In genomic region chr2:129870646-129871335, GRCh38 we compare ENCODE assay signal across 20 cellular contexts.
"Had no signal": no experiment of that assay in that cellular context is flagged by ENCODE, and none has a peak within 500 bp of the region (broad histone marks: within the 10 kb centered on the region; RNA-seq: fewer than 3 reads in every experiment).

No MANE protein-coding gene starts in this region.

- DNase-seq: activated CD4-positive, alpha-beta memory T cell treated with anti-CD3 and anti-CD28 coated beads, Interleukin-2, amount 10 ng/mL, durations not matched to agents 7 days and 5 days; activated CD4-positive, alpha-beta T cell treated with anti-CD3 and anti-CD28 coated beads for 36 hours; activated gamma-delta T cell; activated T-cell treated with anti-CD3 and anti-CD28 coated beads, Interleukin-2, amount 50 U/mL, for 24 hours; esophagus squamous epithelium; foreskin fibroblast; glutamatergic neuron; hypothalamus; ovary; sigmoid colon; stimulated activated CD4-positive, alpha-beta T cell treated with anti-CD3 and anti-CD28 coated beads, Interleukin-12 subunit alpha, Interleukin-12 subunit beta, amount 100 ng/mL, for 4 hours; stimulated activated CD4-positive, alpha-beta T cell treated with anti-CD3 and anti-CD28 coated beads, Interleukin-2, amount 100 ng/mL, for 24 hours; T-helper 17 cell; uterus; WERI-Rb-1 had no signal

- H3K27me3 Mint-ChIP-seq: activated CD4-positive, alpha-beta memory T cell treated with anti-CD3 and anti-CD28 coated beads, Interleukin-2, amount 10 ng/mL, durations not matched to agents 7 days and 5 days; activated CD4-positive, alpha-beta T cell treated with anti-CD3 and anti-CD28 coated beads for 36 hours; activated T-cell treated with anti-CD3 and anti-CD28 coated beads, Interleukin-2, amount 50 U/mL, for 24 hours had no signal

- H3K4me3 ChIP-seq: coronary artery, esophagus squamous epithelium, ovary, sigmoid colon, uterus had no signal

- H3K4me3 Mint-ChIP-seq: activated CD4-positive, alpha-beta memory T cell treated with anti-CD3 and anti-CD28 coated beads, Interleukin-2, amount 10 ng/mL, durations not matched to agents 7 days and 5 days; activated CD4-positive, alpha-beta T cell treated with anti-CD3 and anti-CD28 coated beads for 36 hours; activated T-cell treated with anti-CD3 and anti-CD28 coated beads, Interleukin-2, amount 50 U/mL, for 24 hours; brain; central memory CD8-positive, alpha-beta T cell; stimulated activated memory B cell treated with anti-CD40 and anti-IgM and Interleukin-4, amounts not matched to agents 10 μg/mL and 1 μg/mL and 100 μg/mL, for 72 hours; T-helper 17 cell had no signal

- H3K27ac Mint-ChIP-seq: activated CD4-positive, alpha-beta memory T cell treated with anti-CD3 and anti-CD28 coated beads, Interleukin-2, amount 10 ng/mL, durations not matched to agents 7 days and 5 days; activated CD4-positive, alpha-beta T cell treated with anti-CD3 and anti-CD28 coated beads for 36 hours; activated T-cell treated with anti-CD3 and anti-CD28 coated beads, Interleukin-2, amount 50 U/mL, for 24 hours; stimulated activated memory B cell treated with anti-CD40 and anti-IgM and Interleukin-4, amounts not matched to agents 10 μg/mL and 1 μg/mL and 100 μg/mL, for 72 hours; T-helper 17 cell had no signal

- ATAC-seq: activated CD4-positive, alpha-beta T cell treated with anti-CD3 and anti-CD28 coated beads for 36 hours; activated naive CD4-positive, alpha-beta T cell treated with anti-CD3 and anti-CD28 coated beads, Interleukin-2, amount 50 U/mL, for 72 hours; stimulated activated memory B cell treated with anti-CD40 and anti-IgM and Interleukin-4, amounts not matched to agents 10 μg/mL and 1 μg/mL and 100 μg/mL, for 72 hours; T-helper 17 cell had no signal

- H3K36me3 Mint-ChIP-seq: activated naive CD4-positive, alpha-beta T cell treated with anti-CD3 and anti-CD28 coated beads, Interleukin-2, amount 50 U/mL, for 72 hours; brain; stimulated activated memory B cell treated with anti-CD40 and anti-IgM and Interleukin-4, amounts not matched to agents 10 μg/mL and 1 μg/mL and 100 μg/mL, for 72 hours had no signal

- H3K4me1 Mint-ChIP-seq: activated CD4-positive, alpha-beta memory T cell treated with anti-CD3 and anti-CD28 coated beads, Interleukin-2, amount 10 ng/mL, durations not matched to agents 7 days and 5 days; activated CD4-positive, alpha-beta T cell treated with anti-CD3 and anti-CD28 coated beads for 36 hours; central memory CD8-positive, alpha-beta T cell; stimulated activated memory B cell treated with anti-CD40 and anti-IgM and Interleukin-4, amounts not matched to agents 10 μg/mL and 1 μg/mL and 100 μg/mL, for 72 hours; T-helper 17 cell had no signal

- H3K27me3 ChIP-seq: esophagus squamous epithelium, ovary, sigmoid colon, uterus had no signal

- H3K27ac ChIP-seq: coronary artery, esophagus squamous epithelium, ovary, sigmoid colon, uterus, WERI-Rb-1 had no signal

- H3K9me3 Mint-ChIP-seq: activated CD4-positive, alpha-beta memory T cell treated with anti-CD3 and anti-CD28 coated beads, Interleukin-2, amount 10 ng/mL, durations not matched to agents 7 days and 5 days; activated naive CD4-positive, alpha-beta T cell treated with anti-CD3 and anti-CD28 coated beads, Interleukin-2, amount 50 U/mL, for 72 hours; activated T-cell treated with anti-CD3 and anti-CD28 coated beads, Interleukin-2, amount 50 U/mL, for 24 hours; brain; central memory CD8-positive, alpha-beta T cell; stimulated activated memory B cell treated with anti-CD40 and anti-IgM and Interleukin-4, amounts not matched to agents 10 μg/mL and 1 μg/mL and 100 μg/mL, for 72 hours had no signal

- H3K36me3 ChIP-seq: esophagus squamous epithelium, ovary, sigmoid colon, uterus, WERI-Rb-1 had no signal
